Comparison of ENCODE assay signal across 1 cellular context in genomic region chr16:88759245-88759975, GRCh38.
TF ChIP-seq lines count a peak whose summit lies in the region.

No MANE protein-coding gene starts in this region.

TF ChIP-seq in HepG2, 621 proteins besides CTCF, POLR2A, EP300 and RAD21 (continued from another document and continues in another):
- TF ChIP-seq ZNF609 (CRISPR knock-in tag; IDR thresholded peaks at IDR 0.05; ENCODE audit: borderline replicate concordance) (no peak), ARID3A (IDR thresholded peaks at IDR 0.05; ENCODE audit: low read depth, low read length) (no peak), SIN3A (IDR thresholded peaks at IDR 0.05; ENCODE audit: borderline replicate concordance, low read depth, low read length) (peak; percentile 70; the same call in 1 of the 2 replicates), EED (CRISPR knock-in tag; IDR thresholded peaks at IDR 0.05) (peak; percentile 1; the same call in 1 of the 2 replicates), FOSL1 (CRISPR knock-in tag; IDR thresholded peaks at IDR 0.05; ENCODE audit: borderline replicate concordance) (no peak), ZSCAN12 (CRISPR knock-in tag; IDR thresholded peaks at IDR 0.05) (no peak), ZNF614 (CRISPR knock-in tag; IDR thresholded peaks at IDR 0.05; ENCODE audit: borderline replicate concordance) (peak; percentile 91), ZNF816 (CRISPR knock-in tag; IDR thresholded peaks at IDR 0.05; ENCODE audit: borderline replicate concordance) (no peak), SIX1 (CRISPR knock-in tag; IDR thresholded peaks at IDR 0.05; ENCODE audit: borderline replicate concordance) (0 out of 2 replicates have a peak, but pooled peaks have one; percentile 34), TCF7 (IDR thresholded peaks at IDR 0.05; ENCODE audit: low read depth) (no peak), ZBTB7B (CRISPR knock-in tag; IDR thresholded peaks at IDR 0.05) (peak; percentile 88), DNMT3B (CRISPR knock-in tag; conservative IDR thresholded peaks at IDR 0.05) (no peak), GTF2F1 (IDR thresholded peaks at IDR 0.05; ENCODE audit: low read length) (0 out of 2 replicates have a peak, but pooled peaks have one; percentile 30), ZNF503 (CRISPR knock-in tag; IDR thresholded peaks at IDR 0.05) (no peak), SNAI1 (CRISPR knock-in tag; IDR thresholded peaks at IDR 0.05; ENCODE audit: borderline replicate concordance) (peak; percentile 76; the same call in 1 of the 2 replicates), PTBP1 (IDR thresholded peaks at IDR 0.05; ENCODE audit: low read depth, low read length, poor library complexity, severe bottlenecking) (no peak), ZNF232 (CRISPR knock-in tag; IDR thresholded peaks at IDR 0.05; ENCODE audit: borderline replicate concordance) (no peak), ZNF768 (CRISPR knock-in tag; IDR thresholded peaks at IDR 0.05) (no peak), ZNF274 (CRISPR knock-in tag; IDR thresholded peaks at IDR 0.05) (0 out of 2 replicates have a peak, but pooled peaks have one; percentile 36), GPN1 (CRISPR knock-in tag; IDR thresholded peaks at IDR 0.05; ENCODE audit: borderline replicate concordance) (no peak), ZSCAN9 (CRISPR knock-in tag; IDR thresholded peaks at IDR 0.05; ENCODE audit: borderline replicate concordance) (no peak), CREB1 (IDR thresholded peaks at IDR 0.05) (no peak), CREB1 (CRISPR knock-in tag; IDR thresholded peaks at IDR 0.05) (no peak), ZNF546 (CRISPR knock-in tag; conservative IDR thresholded peaks at IDR 0.05) (no peak; the same call in 1 of the 2 replicates), ZNF737 (CRISPR knock-in tag; IDR thresholded peaks at IDR 0.05; ENCODE audit: borderline replicate concordance) (no peak), ZNF468 (CRISPR knock-in tag; IDR thresholded peaks at IDR 0.05) (no peak), ZNF776 (CRISPR knock-in tag; IDR thresholded peaks at IDR 0.05) (peak; percentile 96), SP4 (CRISPR knock-in tag; IDR thresholded peaks at IDR 0.05) (peak; percentile 47), KAT7 (CRISPR knock-in tag; IDR thresholded peaks at IDR 0.05; ENCODE audit: borderline replicate concordance) (0 out of 2 replicates have a peak, but pooled peaks have one; percentile 31), ZNF263 (CRISPR knock-in tag; IDR thresholded peaks at IDR 0.05) (peak; percentile 34), ETS1 (CRISPR knock-in tag; IDR thresholded peaks at IDR 0.05) (no peak), ZNF230 (CRISPR knock-in tag; IDR thresholded peaks at IDR 0.05) (0 out of 2 replicates have a peak, but pooled peaks have one; percentile 17), CBFB (CRISPR knock-in tag; IDR thresholded peaks at IDR 0.05) (no peak), JUNB (CRISPR knock-in tag; IDR thresholded peaks at IDR 0.05; ENCODE audit: borderline replicate concordance) (no peak), ZNF430 (CRISPR knock-in tag; IDR thresholded peaks at IDR 0.05) (no peak; the same call in 1 of the 2 replicates), ISL2 (CRISPR knock-in tag; IDR thresholded peaks at IDR 0.05) (peak; percentile 66), HOXD1 (CRISPR knock-in tag; IDR thresholded peaks at IDR 0.05) (no peak), ESRRA (CRISPR knock-in tag; IDR thresholded peaks at IDR 0.05; ENCODE audit: low read depth) (peak; percentile 62), ZC3H13 (CRISPR knock-in tag; IDR thresholded peaks at IDR 0.05) (no peak), NR1H2 (CRISPR knock-in tag; IDR thresholded peaks at IDR 0.05; ENCODE audit: borderline replicate concordance, low read depth) (no peak), ZNF350 (CRISPR knock-in tag; IDR thresholded peaks at IDR 0.05; ENCODE audit: borderline replicate concordance, low read depth) (peak; percentile 88; the same call in 1 of the 2 replicates), ZNF205 (CRISPR knock-in tag; IDR thresholded peaks at IDR 0.05) (peak; percentile 96), ZNF260 (CRISPR knock-in tag; IDR thresholded peaks at IDR 0.05; ENCODE audit: borderline replicate concordance, low read depth) (no peak), MAZ (IDR thresholded peaks at IDR 0.05; ENCODE audit: borderline replicate concordance, low read depth, low read length) (peak; percentile 67; the same call in 1 of the 2 replicates), MAZ (CRISPR knock-in tag; IDR thresholded peaks at IDR 0.05; ENCODE audit: low read depth) (peak; percentile 92), ZBTB46 (CRISPR knock-in tag; IDR thresholded peaks at IDR 0.05; ENCODE audit: borderline replicate concordance) (no peak), MED8 (CRISPR knock-in tag; IDR thresholded peaks at IDR 0.05; ENCODE audit: insufficient replicate concordance) (no peak), RFXANK (CRISPR knock-in tag; IDR thresholded peaks at IDR 0.05) (0 out of 2 replicates have a peak, but pooled peaks have one; percentile 73), RXRA (CRISPR knock-in tag; IDR thresholded peaks at IDR 0.05) (peak; percentile 76; the same call in 1 of the 2 replicates), GLMP (CRISPR knock-in tag; IDR thresholded peaks at IDR 0.05; ENCODE audit: borderline replicate concordance) (no peak), NFKBIZ (CRISPR knock-in tag; IDR thresholded peaks at IDR 0.05) (0 out of 2 replicates have a peak, but pooled peaks have one; percentile 51), NR2C2 (CRISPR knock-in tag; IDR thresholded peaks at IDR 0.05; ENCODE audit: borderline replicate concordance) (no peak; the same call in 1 of the 2 replicates), ZNF512 (CRISPR knock-in tag; IDR thresholded peaks at IDR 0.05) (no peak), RBM22 (optimal IDR thresholded peaks at IDR 0.05; ENCODE audit: low read length) (peak; percentile 63), RFX3 (CRISPR knock-in tag; IDR thresholded peaks at IDR 0.05) (no peak), SMYD3 (CRISPR knock-in tag; IDR thresholded peaks at IDR 0.05) (no peak), CREM (IDR thresholded peaks at IDR 0.05) (no peak), CREM (CRISPR knock-in tag; IDR thresholded peaks at IDR 0.05) (no peak), TAF15 (IDR thresholded peaks at IDR 0.05; ENCODE audit: low read depth, low read length, poor library complexity, severe bottlenecking) (peak; percentile 83), MXD1 (CRISPR knock-in tag; IDR thresholded peaks at IDR 0.05) (peak; percentile 6; the same call in 1 of the 2 replicates), NR2F6 (IDR thresholded peaks at IDR 0.05) (no peak), NR2F6 (CRISPR knock-in tag; IDR thresholded peaks at IDR 0.05) (peak; percentile 71; the same call in 1 of the 2 replicates), ZNF558 (CRISPR knock-in tag; IDR thresholded peaks at IDR 0.05; ENCODE audit: borderline replicate concordance) (0 out of 2 replicates have a peak, but pooled peaks have one; percentile 75), ZNF75D (CRISPR knock-in tag; IDR thresholded peaks at IDR 0.05; ENCODE audit: borderline replicate concordance) (no peak)
